Comparison of ENCODE assay signal across 7 cellular contexts in the genomic region with DNA sequence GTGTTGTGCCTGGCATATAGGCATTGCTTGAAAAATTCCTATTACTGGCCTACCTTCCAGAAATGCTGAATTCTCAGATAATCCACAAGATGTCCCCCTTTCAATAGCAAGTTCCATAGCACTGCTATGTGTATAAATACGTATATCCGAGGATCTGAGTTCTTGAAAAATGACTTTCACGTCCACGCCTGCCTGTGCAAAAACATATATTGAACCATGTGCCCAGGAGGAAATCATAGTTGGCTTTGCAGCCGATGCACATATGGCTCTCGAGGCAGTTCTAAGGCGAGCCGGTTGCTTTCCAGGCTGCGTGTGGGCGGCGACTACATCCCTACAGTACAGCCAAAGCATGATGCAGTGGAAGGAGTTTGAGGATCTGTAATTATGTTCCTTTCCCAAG. TPM values are rescaled to one million over a fixed set of nuclear protein-coding genes. Genes with fewer than 3 reads are reported as not detected.
DNase-seq lines count a peak whose midpoint lies in the region; ATAC-seq, FAIRE-seq and TF ChIP-seq lines count a peak whose summit lies in the region.

No MANE protein-coding gene starts in this region.

- peaks cover 6% of the 10 kb centered on the region for H3K4me1 ChIP-seq in endothelial cell of umbilical vein (ENCODE audit: control insufficient read depth, extremely low read depth, insufficient read depth, low read length)
- no peaks in the 10 kb centered on the region for H3K4me1 ChIP-seq in effector memory CD4-positive, alpha-beta T cell (ENCODE audit: control insufficient read depth, insufficient read depth, low read length, poor library complexity, severe bottlenecking)

- no peaks in the 10 kb centered on the region for H3K79me2 ChIP-seq in endothelial cell of umbilical vein (ENCODE audit: control insufficient read depth, insufficient read depth, low read length)

- H3K9ac ChIP-seq in endothelial cell of umbilical vein (replicated peaks; ENCODE audit: extremely low read depth, insufficient read depth, low read length) = no peak overlapping the region

- POLR2A ChIA-PET in endothelial cell of umbilical vein (lab: Charles Lee) = no interaction called here

- TF ChIP-seq POLR2A in GM12892 (IDR thresholded peaks at IDR 0.05; ENCODE audit: low read depth, low read length) (no peak), endothelial cell of umbilical vein (IDR thresholded peaks at IDR 0.05; ENCODE audit: low read depth, low read length) (no peak)

- no peaks in the 10 kb centered on the region for H3K27me3 ChIP-seq in endothelial cell of umbilical vein (ENCODE audit: control insufficient read depth in 2 of 2, insufficient read depth in 2 of 2, low read length in 2 of 2)
- H3K27me3 ChIP-seq in effector memory CD4-positive, alpha-beta T cell (replicated peaks; ENCODE audit: control insufficient read depth, insufficient read depth, low read length, poor library complexity, severe bottlenecking) = no peaks in the 10 kb centered on the region

- H3K36me3 ChIP-seq in endothelial cell of umbilical vein (ENCODE audit: control insufficient read depth in 2 of 2, extremely low read depth in 1 of 2, insufficient read depth in 2 of 2, low read length in 2 of 2) = no peaks in the 10 kb centered on the region
- H3K36me3 ChIP-seq in effector memory CD4-positive, alpha-beta T cell (ENCODE audit: control insufficient read depth, insufficient read depth, low read length) = no peaks in the 10 kb centered on the region

- dilution Hi-C loops in endothelial cell of umbilical vein (cut with MboI; ENCODE audit: extremely low pct_ligation_motif_present, low sequenced_read_pairs) = no loop called here

- intact Hi-C loops in endothelial cell of umbilical vein (cut with micrococcal nuclease) = loop anchor here (1.0 to 2.0 kb wide), 2 partner anchors 33 to 613 kb away; no protein-coding TSS in a partner anchor

- H3K27ac ChIP-seq in endothelial cell of umbilical vein (ENCODE audit: insufficient read depth, low read depth, low read length) = no peak overlapping the region
- no peak overlapping the region for H3K27ac ChIP-seq in effector memory CD4-positive, alpha-beta T cell (ENCODE audit: insufficient read depth, low read length, poor library complexity, severe bottlenecking)

- CTCF ChIA-PET in endothelial cell of umbilical vein (lab: Charles Lee) = interaction anchor here (1.0 to 4.9 kb wide), 6 partner anchors 8 to 880 kb away, joined by 3 to 24 read pairs (median 6); no protein-coding TSS in a partner anchor

- no TSS peak for BruUV-seq in endothelial cell of umbilical vein (replicated peaks; lab: Mats Ljungman, UMichigan)

- H3K9me3 ChIP-seq in endothelial cell of umbilical vein (replicated peaks; ENCODE audit: control insufficient read depth, insufficient read depth, low read length) = no peaks in the 10 kb centered on the region
- H3K9me3 ChIP-seq in effector memory CD4-positive, alpha-beta T cell (ENCODE audit: control insufficient read depth, low read length) = no peaks in the 10 kb centered on the region

- ATAC-seq in HG02642 (IDR thresholded peaks at IDR 0.05; ENCODE audit: poor library complexity, unreplicated experiment) = no peak
- no peak for ATAC-seq in HG02588 (IDR thresholded peaks at IDR 0.05; ENCODE audit: unreplicated experiment)

- peak; percentile 15 to 35 for TF ChIP-seq CTCF in endothelial cell of umbilical vein (IDR thresholded peaks at IDR 0.05; ENCODE audit: extremely low read depth in 1 of 2, insufficient read depth in 1 of 2, low read depth in 1 of 2, low read length in 2 of 2)

- H4K20me1 ChIP-seq in endothelial cell of umbilical vein (replicated peaks; ENCODE audit: control insufficient read depth, extremely low read depth, insufficient read depth, low read length) = no peaks in the 10 kb centered on the region

- H3K4me2 ChIP-seq in endothelial cell of umbilical vein (ENCODE audit: insufficient read depth, low read length) = peak overlapping the region; percentile 17

- DNase-seq in GM12892 (ENCODE audit: insufficient read length) (no peak), NCI-H748 (lab: John Stamatoyannopoulos, UW; ENCODE audit: unreplicated experiment) (peak; percentile 4), endothelial cell of umbilical vein (ENCODE audit: low read depth, low spot score) (peak; percentile 39), pons (ENCODE audit: low spot score) (peak; percentile 15)
- DNase-seq in effector memory CD4-positive, alpha-beta T cell = no peak

- H3K4me3 ChIP-seq in endothelial cell of umbilical vein (replicated peaks in 1 of 3; ENCODE audit: insufficient read depth in 1 of 3, low read depth in 1 of 3, low read length in 3 of 3) = peak overlapping the region in 1 of 3 experiments; percentile 36
- H3K4me3 ChIP-seq in effector memory CD4-positive, alpha-beta T cell (ENCODE audit: insufficient read depth, low read depth, low read length, poor library complexity, severe bottlenecking) = no peak overlapping the region

- peak; percentile 57 for FAIRE-seq in GM12892 (lab: Jason Lieb, UNC)
- peak; percentile 48 for FAIRE-seq in endothelial cell of umbilical vein (lab: Jason Lieb, UNC)

- no peaks in the 10 kb centered on the region for H3K9me1 ChIP-seq in endothelial cell of umbilical vein (replicated peaks; ENCODE audit: control insufficient read depth, extremely low read depth, insufficient read depth, low read length)

- peak overlapping the region; percentile 85 for H2AFZ ChIP-seq in endothelial cell of umbilical vein (ENCODE audit: low read depth, low read length)

TF ChIP-seq in endothelial cell of umbilical vein, 7 proteins besides CTCF, POLR2A, EP300 and RAD21:
- TF ChIP-seq, protein P1, sequence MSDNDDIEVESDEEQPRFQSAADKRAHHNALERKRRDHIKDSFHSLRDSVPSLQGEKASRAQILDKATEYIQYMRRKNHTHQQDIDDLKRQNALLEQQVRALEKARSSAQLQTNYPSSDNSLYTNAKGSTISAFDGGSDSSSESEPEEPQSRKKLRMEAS (IDR thresholded peaks at IDR 0.05; ENCODE audit: insufficient read depth, insufficient read length) = no peak
- TF ChIP-seq EZH2 (IDR thresholded peaks at IDR 0.05; ENCODE audit: borderline replicate concordance, low read depth, low read length, severe bottlenecking) (no peak), MYC (IDR thresholded peaks at IDR 0.05; ENCODE audit: low read depth, low read length) (no peak), FOS (IDR thresholded peaks at IDR 0.05; ENCODE audit: borderline replicate concordance, insufficient read depth, low read length) (no peak), JUN (IDR thresholded peaks at IDR 0.05; ENCODE audit: borderline replicate concordance, insufficient read depth, insufficient read length, low read depth) (no peak), GATA2 (IDR thresholded peaks at IDR 0.05; ENCODE audit: insufficient read depth, insufficient read length, low read depth, low read length) (no peak)

RNA-seq across cellular contexts. Expression of gene ESX1, which starts 55.4 kb away (rescaled TPM):
- not detected for polyA plus RNA-seq in GM12892 (2012; ENCODE audit: missing spikeins)
- not detected in 2 replicates for total RNA-seq in endothelial cell of umbilical vein
- polyA plus RNA-seq in endothelial cell of umbilical vein = 0.05 TPM in 1 of 2 replicates, not detected in the other
- polyA plus RNA-seq in endothelial cell of umbilical vein (2011; cell fraction: cytosol; rRNA removed) = not detected in 2 replicates
- polyA plus RNA-seq in endothelial cell of umbilical vein (2011; cell fraction: nucleus; rRNA removed) = not detected in 2 replicates
- polyA plus RNA-seq in endothelial cell of umbilical vein (2012) = not detected in 2 replicates
- polyA minus RNA-seq in endothelial cell of umbilical vein = not detected in 2 replicates
- not detected for polyA minus RNA-seq in endothelial cell of umbilical vein (2011; cell fraction: cytosol; rRNA and poly(A)+ RNA removed)
- polyA minus RNA-seq in endothelial cell of umbilical vein (2011; cell fraction: nucleus; rRNA and poly(A)+ RNA removed) = not detected in 2 replicates

Comparison
In these comparisons a context has a peak if more than half of its experiments do, and no peak if none do; other contexts are left out.
1. DNase-seq: peak in NCI-H748 (single experiment), endothelial cell of umbilical vein (single experiment) and pons (single experiment); none in GM12892 (single experiment) and effector memory CD4-positive, alpha-beta T cell (0 of 3).